1 cellular context compared by ENCODE assay signal in genomic region chr1:18464665-18465050, GRCh38.
TF ChIP-seq lines count a peak whose summit lies in the region.

No MANE protein-coding gene starts in this region.

TF ChIP-seq in H1, 55 proteins besides CTCF, POLR2A, EP300 and RAD21 (continued from another document):
- no peak for TF ChIP-seq MAX (IDR thresholded peaks at IDR 0.05)
- TF ChIP-seq POU5F1 (IDR thresholded peaks at IDR 0.05; ENCODE audit: low read depth, low read length): no peak
TF ChIP-seq in H1: peak in this region for 0.
